ENCODE assay signal across 1 cellular context in the genomic region with DNA sequence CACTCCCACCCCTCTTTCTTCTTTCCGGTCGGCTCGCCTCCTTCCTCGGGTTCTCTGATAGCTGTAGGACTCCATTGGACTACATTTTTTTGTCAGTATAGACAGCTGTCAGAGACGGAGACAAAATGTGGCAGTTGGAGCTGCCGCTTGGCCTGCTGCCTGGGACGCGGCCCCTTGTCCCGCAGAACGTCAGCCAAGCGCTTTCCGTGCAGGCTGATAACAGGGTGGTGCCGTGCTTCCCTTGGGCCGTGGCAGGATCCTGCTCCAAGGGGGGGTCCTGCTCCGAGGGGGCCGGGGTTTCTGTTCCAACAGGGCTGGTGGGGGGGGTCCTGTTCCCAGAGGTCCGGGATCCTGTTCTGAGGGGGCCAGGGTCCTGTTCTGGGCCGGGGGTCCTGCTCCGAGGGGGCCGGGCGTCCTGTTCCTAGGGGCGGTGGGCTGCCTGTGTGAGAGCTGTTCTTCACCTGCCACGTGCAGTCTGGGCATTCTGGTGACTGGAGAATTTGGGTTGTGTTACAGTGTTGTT.
TF ChIP-seq lines count a peak whose summit lies in the region.

No MANE protein-coding gene starts in this region.

TF ChIP-seq in endothelial cell of umbilical vein, 7 proteins besides CTCF, POLR2A, EP300 and RAD21:
- TF ChIP-seq EZH2 (IDR thresholded peaks at IDR 0.05; ENCODE audit: borderline replicate concordance, low read depth, low read length, severe bottlenecking), result no peak
- no peak for TF ChIP-seq MYC (IDR thresholded peaks at IDR 0.05; ENCODE audit: low read depth, low read length)
- TF ChIP-seq FOS (IDR thresholded peaks at IDR 0.05; ENCODE audit: borderline replicate concordance, insufficient read depth, low read length), result no peak
- TF ChIP-seq, protein P1, sequence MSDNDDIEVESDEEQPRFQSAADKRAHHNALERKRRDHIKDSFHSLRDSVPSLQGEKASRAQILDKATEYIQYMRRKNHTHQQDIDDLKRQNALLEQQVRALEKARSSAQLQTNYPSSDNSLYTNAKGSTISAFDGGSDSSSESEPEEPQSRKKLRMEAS (IDR thresholded peaks at IDR 0.05; ENCODE audit: insufficient read depth, insufficient read length), result no peak
- TF ChIP-seq GATA2 (IDR thresholded peaks at IDR 0.05; ENCODE audit: insufficient read depth, insufficient read length, low read depth, low read length), result no peak
- no peak for TF ChIP-seq JUN (IDR thresholded peaks at IDR 0.05; ENCODE audit: borderline replicate concordance, insufficient read depth, insufficient read length, low read depth)
- no peak for TF ChIP-seq POLR2AphosphoS5 (IDR thresholded peaks at IDR 0.05; ENCODE audit: insufficient read depth, low read depth, low read length)
